ENCODE assay signal across 27 cellular contexts in genomic region chr12:61487728-61488127, GRCh38.
"Had no signal": no experiment of that assay in that cellular context is flagged by ENCODE, and none has a peak within 500 bp of the region (broad histone marks: within the 10 kb centered on the region; RNA-seq: fewer than 3 reads in every experiment).

No MANE protein-coding gene starts in this region.

- H3K36me3 ChIP-seq: heart left ventricle, left lung, lower lobe of right lung, stomach, suprapubic skin, tibial artery had no signal

- H3K27ac ChIP-seq: heart left ventricle, left lung, lower lobe of right lung, stomach, suprapubic skin, tibial artery had no signal

- DNase-seq: activated CD4-positive, alpha-beta T cell treated with anti-CD3 and anti-CD28 coated beads for 1 hour; activated CD4-positive, alpha-beta T cell treated with anti-CD3 and anti-CD28 coated beads, Interleukin-2, amount 10 ng/mL, durations not matched to agents 7 days and 5 days; activated CD8-positive, alpha-beta T cell treated with anti-CD3 and anti-CD28 coated beads for 36 hours; activated gamma-delta T cell treated with Interleukin-2 at 50 U/mL for 16 hours; activated naive CD8-positive, alpha-beta T cell treated with anti-CD3 and anti-CD28 coated beads, Interleukin-2, amount 50 U/mL, for 24 hours; activated T-cell treated with anti-CD3 and anti-CD28 coated beads, Interleukin-2, amount 50 U/mL, for 4 hours; amygdala; central memory CD4-positive, alpha-beta T cell; foreskin fibroblast; heart left ventricle; hypothalamus; left lung; lower lobe of right lung; mesenchymal stem cell; natural killer cell; posterior cingulate gyrus; right cardiac atrium; stimulated activated CD4-positive, alpha-beta T cell treated with anti-CD3 and anti-CD28 coated beads, Interleukin-15, amount 100 ng/mL, for 24 hours; stimulated activated CD4-positive, alpha-beta T cell treated with anti-CD3 and anti-CD28 coated beads, Interleukin-2, amount 100 ng/mL, for 24 hours; stimulated activated naive B cell treated with anti-CD40 and anti-IgM and Interleukin-4, amounts not matched to agents 10 μg/mL and 1 μg/mL and 100 μg/mL, for 72 hours; stomach; T-helper 17 cell; tibial artery had no signal

- H3K4me3 ChIP-seq: heart left ventricle, left lung, lower lobe of right lung, stomach, suprapubic skin, tibial artery had no signal

- H3K4me1 ChIP-seq: heart left ventricle, left lung, lower lobe of right lung, stomach, suprapubic skin, tibial artery had no signal

- ATAC-seq: activated CD8-positive, alpha-beta T cell treated with anti-CD3 and anti-CD28 coated beads for 36 hours; activated naive CD8-positive, alpha-beta T cell treated with anti-CD3 and anti-CD28 coated beads, Interleukin-2, amount 50 U/mL, for 24 hours; activated T-cell treated with anti-CD3 and anti-CD28 coated beads, Interleukin-2, amount 50 U/mL, for 4 hours; activated T-helper 17 cell treated with anti-CD3 and anti-CD28 coated beads, Interleukin-2, amount 50 U/mL, for 72 hours; esophagus mucosa; heart left ventricle; left lung; lower lobe of right lung; natural killer cell; right cardiac atrium; stimulated activated naive B cell treated with anti-CD40 and anti-IgM and Interleukin-4, amounts not matched to agents 10 μg/mL and 1 μg/mL and 100 μg/mL, for 72 hours; T-helper 17 cell; WTC11 had no signal

- H3K9me3 ChIP-seq: lower lobe of right lung, tibial artery had no signal

- H3K27me3 ChIP-seq: heart left ventricle, left lung, stomach, suprapubic skin, tibial artery had no signal
